5 cellular contexts compared by ENCODE assay signal in the genomic region with DNA sequence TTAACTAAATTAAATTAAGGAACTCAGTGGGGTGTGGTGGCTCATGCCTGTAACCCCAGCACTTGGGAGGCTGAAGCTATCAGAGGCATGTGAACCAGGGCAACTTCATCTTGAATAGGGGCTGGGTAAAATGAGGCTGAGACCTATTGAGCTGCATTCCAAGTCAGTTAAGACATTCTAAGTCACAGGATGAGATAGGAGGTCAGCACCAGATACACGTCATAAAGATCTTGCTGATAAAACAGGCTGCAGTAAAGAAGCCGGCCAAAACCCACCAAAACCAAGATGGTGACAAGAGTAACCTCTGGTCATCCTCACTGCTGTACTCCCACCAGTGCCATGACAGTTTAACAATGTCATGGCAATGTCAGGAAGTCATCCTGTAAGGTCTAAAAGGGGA. TPM values are rescaled to one million over a fixed set of nuclear protein-coding genes. Genes with fewer than 3 reads are reported as not detected.
"Had no signal": no experiment of that assay in that cellular context is flagged by ENCODE, and none has a peak within 500 bp of the region (broad histone marks: within the 10 kb centered on the region; RNA-seq: fewer than 3 reads in every experiment).

No MANE protein-coding gene starts in this region.

RNA-seq across cellular contexts. Expression of a gene that starts 6.2 kb away (rescaled TPM):
- total RNA-seq: ascending aorta, cardiac muscle cell, endothelial cell of umbilical vein, frontal cortex, WTC11 had no signal
